ENCODE assay signal across 8 cellular contexts in the genomic region with DNA sequence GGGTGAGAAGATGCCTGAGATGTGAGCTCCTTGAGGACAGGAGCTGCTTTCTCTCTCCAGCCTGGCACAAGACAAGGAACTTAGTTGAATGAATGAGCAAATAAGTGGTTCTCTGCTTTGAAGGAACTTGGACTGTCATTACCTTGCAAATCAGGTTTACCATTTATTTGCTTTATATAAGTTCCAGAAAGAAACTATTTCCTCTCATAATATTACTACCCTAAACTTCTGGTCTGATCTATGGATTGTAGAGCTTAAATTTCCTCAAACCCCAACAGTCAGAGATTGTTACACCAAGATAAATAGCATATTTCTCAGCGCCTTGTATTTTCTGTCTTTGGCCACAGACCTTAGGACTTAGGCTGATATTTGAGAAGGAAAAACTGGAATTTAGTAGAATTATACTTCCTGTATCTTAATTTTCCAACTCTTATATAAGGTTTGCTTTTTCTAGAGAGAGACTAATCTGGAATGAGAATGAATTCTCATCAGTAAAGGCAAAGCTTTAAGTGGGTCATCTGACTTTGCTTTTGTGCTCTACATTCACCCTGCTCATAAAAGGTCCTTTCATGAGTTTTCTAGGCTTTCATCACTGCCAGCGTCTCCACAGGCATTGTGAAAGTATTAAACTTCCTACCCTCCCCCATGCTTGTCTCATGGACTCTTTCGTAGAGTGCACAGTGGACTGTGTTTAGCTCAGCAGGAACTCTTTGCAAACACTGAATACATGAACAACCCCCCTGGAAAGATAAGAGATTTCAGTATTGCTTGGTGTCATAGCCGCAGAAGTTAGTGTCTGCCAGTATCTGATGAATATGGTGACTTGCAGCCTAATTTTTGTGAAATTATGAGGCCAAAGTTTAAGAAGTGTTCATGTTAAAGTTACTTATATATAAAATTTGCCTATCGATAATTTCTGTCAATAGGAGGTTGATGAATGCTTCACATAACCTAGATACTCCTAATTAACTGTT.
DNase-seq lines count a peak whose midpoint lies in the region; ATAC-seq and TF ChIP-seq lines count a peak whose summit lies in the region.

No MANE protein-coding gene starts in this region.

- peak overlapping the region; percentile 71 for H3K4me3 Mint-ChIP-seq in neural crest cell

- peaks cover 58% of the 10 kb centered on the region for H3K4me1 Mint-ChIP-seq in neural crest cell

- peak; percentile 89 for DNase-seq in COLO829 (ENCODE audit: low spot score)
- DNase-seq in NOMO-1 treated with DMSO at 0.1 percent for 48 hours (lab: John Stamatoyannopoulos, UW; ENCODE audit: unreplicated experiment), result peak; percentile 62
- peak; percentile 40 for DNase-seq in epidermal melanocyte (ENCODE audit: insufficient read length, low spot score)
- peak; percentile 27 for DNase-seq in neural crest cell (ENCODE audit: low read depth, low spot score)
- no peak for DNase-seq in activated CD8-positive, alpha-beta memory T cell treated with anti-CD3 and anti-CD28 coated beads, Interleukin-2, amount 50 U/mL, for 48 hours

- H3K36me3 Mint-ChIP-seq in neural crest cell (ENCODE audit: low read depth), result peaks cover 8% of the 10 kb centered on the region

- ATAC-seq in GM21737 (IDR thresholded peaks at IDR 0.05; ENCODE audit: unreplicated experiment) (no peak), GM18502 (IDR thresholded peaks at IDR 0.05; ENCODE audit: poor library complexity, unreplicated experiment) (no peak), HG03280 (IDR thresholded peaks at IDR 0.05; ENCODE audit: unreplicated experiment) (no peak)

- H3K9me3 Mint-ChIP-seq in neural crest cell, result no peaks in the 10 kb centered on the region

- TF ChIP-seq CTCF in neural crest cell (conservative IDR thresholded peaks at IDR 0.05), result no peak

- H3K27ac Mint-ChIP-seq in neural crest cell (ENCODE audit: unreplicated experiment), result peak overlapping the region; percentile 99

- H3K27me3 Mint-ChIP-seq in neural crest cell (ENCODE audit: low read depth), result no peaks in the 10 kb centered on the region
